8 cellular contexts compared by ENCODE assay signal in the genomic region with DNA sequence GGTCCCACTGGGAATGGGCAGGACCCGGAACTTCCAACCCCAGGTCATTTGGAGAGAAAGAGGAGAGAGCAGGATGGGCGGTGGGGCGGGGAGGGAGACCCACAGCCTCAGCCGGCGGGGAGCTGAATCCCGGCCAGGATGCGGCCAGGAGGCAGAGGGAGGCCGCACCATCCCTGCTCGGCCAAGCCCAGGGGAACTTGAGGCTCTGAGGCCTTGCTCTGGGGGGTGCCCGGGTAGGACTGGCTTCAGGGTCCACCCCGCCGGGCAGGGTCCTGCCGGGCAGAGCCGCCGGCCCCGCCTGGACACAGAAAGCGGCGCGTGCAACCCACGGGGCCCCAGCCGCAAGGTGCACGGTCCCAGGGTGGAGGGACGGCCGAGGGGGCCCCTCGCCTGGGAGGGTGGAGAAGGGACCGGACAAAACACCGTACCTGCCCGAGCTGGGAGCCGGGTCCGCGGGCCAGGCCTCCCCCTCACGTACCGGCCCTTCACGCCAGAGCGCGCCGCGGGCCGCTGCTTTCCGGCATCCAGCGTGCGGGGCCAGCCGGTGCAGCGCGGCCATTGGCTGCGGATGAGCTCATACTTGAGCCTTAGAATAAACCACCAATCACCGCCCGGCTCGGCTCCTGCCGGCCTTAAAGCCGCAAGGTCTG. TPM values are rescaled to one million over a fixed set of nuclear protein-coding genes. Genes with fewer than 3 reads are reported as not detected.
DNase-seq lines count a peak whose midpoint lies in the region; ATAC-seq and TF ChIP-seq lines count a peak whose summit lies in the region.

A gene with protein sequence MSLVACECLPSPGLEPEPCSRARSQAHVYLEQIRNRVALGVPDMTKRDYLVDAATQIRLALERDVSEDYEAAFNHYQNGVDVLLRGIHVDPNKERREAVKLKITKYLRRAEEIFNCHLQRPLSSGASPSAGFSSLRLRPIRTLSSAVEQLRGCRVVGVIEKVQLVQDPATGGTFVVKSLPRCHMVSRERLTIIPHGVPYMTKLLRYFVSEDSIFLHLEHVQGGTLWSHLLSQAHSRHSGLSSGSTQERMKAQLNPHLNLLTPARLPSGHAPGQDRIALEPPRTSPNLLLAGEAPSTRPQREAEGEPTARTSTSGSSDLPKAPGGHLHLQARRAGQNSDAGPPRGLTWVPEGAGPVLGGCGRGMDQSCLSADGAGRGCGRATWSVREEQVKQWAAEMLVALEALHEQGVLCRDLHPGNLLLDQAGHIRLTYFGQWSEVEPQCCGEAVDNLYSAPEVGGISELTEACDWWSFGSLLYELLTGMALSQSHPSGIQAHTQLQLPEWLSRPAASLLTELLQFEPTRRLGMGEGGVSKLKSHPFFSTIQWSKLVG (minus strand): TSS at position 509 of the 650 bp plus-strand sequence. CDS start 1,719 bp downstream, outside the sequence.

- in situ Hi-C loops in mammary epithelial cell (cut with MboI; ENCODE audit: low sequenced_read_pairs in 2 of 2) = loop anchor here (25.0 kb wide), 1 partner anchor 389 kb away; no protein-coding TSS in a partner anchor

- H3K27ac ChIP-seq in WERI-Rb-1 (peak within 1 kb of the TSS; percentile 76), mammary epithelial cell (ENCODE audit: insufficient read depth, low read depth, low read length) (no peak within 1 kb of the TSS), iPS-20b (ENCODE audit: low read length) (peak within 1 kb of the TSS; percentile 56)

- peak within 1 kb of the TSS; percentile 87 for H3K4me3 ChIP-seq in WERI-Rb-1 (ENCODE audit: low read depth, low read length)
- peak within 1 kb of the TSS in 2 of 3 experiments; percentile 33 to 43 for H3K4me3 ChIP-seq in mammary epithelial cell (replicated peaks in 1 of 3; ENCODE audit: insufficient read depth in 1 of 3, low read depth in 2 of 3, low read length in 3 of 3)
- peak within 1 kb of the TSS; percentile 82 for H3K4me3 ChIP-seq in iPS-20b (ENCODE audit: low read length)
- H3K4me3 ChIP-seq in skeletal muscle satellite cell (ENCODE audit: low read length) = peak within 1 kb of the TSS; percentile 78

- CTCF ChIA-PET in mammary epithelial cell (lab: Charles Lee; ENCODE audit: low non-redundant PET) = no interaction called here

- no peaks in the 10 kb centered on the region for H4K20me1 ChIP-seq in mammary epithelial cell (ENCODE audit: insufficient read depth, low read length)

- ATAC-seq in HG02981 (IDR thresholded peaks at IDR 0.05; ENCODE audit: unreplicated experiment) = peak; percentile 95
- no peak for ATAC-seq in GM18870 (IDR thresholded peaks at IDR 0.05; ENCODE audit: unreplicated experiment)

- H2AFZ ChIP-seq in mammary epithelial cell (ENCODE audit: low read depth, low read length) = peak within 1 kb of the TSS; percentile 86

- DNase-seq in NCI-H2107 (lab: John Stamatoyannopoulos, UW) (peak; percentile 95), WERI-Rb-1 (peak; percentile 92), mammary epithelial cell (peak; percentile 65)

- BruUV-seq in mammary epithelial cell (replicated peaks; lab: Mats Ljungman, UMichigan) = no TSS peak

- TF ChIP-seq POLR2A in GM15510 (IDR thresholded peaks at IDR 0.05; ENCODE audit: borderline replicate concordance, extremely low read depth, insufficient read length) = peak; percentile 48

- H3K9ac ChIP-seq in mammary epithelial cell (ENCODE audit: insufficient read depth, low read length) (no peak within 1 kb of the TSS), iPS-20b (ENCODE audit: low read depth, low read length) (peak within 1 kb of the TSS; percentile 83; the same call in 1 of the 2 replicates), skeletal muscle satellite cell (ENCODE audit: low read depth, low read length) (peak within 1 kb of the TSS; percentile 61)

- H3K27me3 ChIP-seq in WERI-Rb-1 (ENCODE audit: insufficient read depth, low read depth, severe bottlenecking) (no peaks in the 10 kb centered on the region), mammary epithelial cell (ENCODE audit: insufficient read depth, low read length) (no peaks in the 10 kb centered on the region), iPS-20b (ENCODE audit: insufficient read depth, low read length) (peaks cover 8% of the 10 kb centered on the region; the same call in 1 of the 2 replicates), skeletal muscle satellite cell (ENCODE audit: control insufficient read depth, insufficient read depth, low read length) (peaks cover 6% of the 10 kb centered on the region)

- H3K4me2 ChIP-seq in mammary epithelial cell (ENCODE audit: insufficient read depth, low read depth, low read length) (peak within 1 kb of the TSS; percentile 92), skeletal muscle satellite cell (ENCODE audit: low read length) (peak within 1 kb of the TSS; percentile 89)

- peaks cover 4% of the 10 kb centered on the region for H3K4me1 ChIP-seq in mammary epithelial cell (ENCODE audit: insufficient read depth, low read length)
- no peaks in the 10 kb centered on the region for H3K4me1 ChIP-seq in iPS-20b (ENCODE audit: insufficient read depth, low read length)
- H3K4me1 ChIP-seq in skeletal muscle satellite cell (ENCODE audit: control insufficient read depth, insufficient read depth, low read length) = peaks cover 19% of the 10 kb centered on the region

- H3K79me2 ChIP-seq in mammary epithelial cell (ENCODE audit: insufficient read depth, low read length) = no peaks in the 10 kb centered on the region

- 28% methylated on average over 30 of the region's 51 CpGs for WGBS in mammary epithelial cell (ENCODE audit: low coverage, missing lambda C conversion rate)

- intact Hi-C loops in mammary epithelial cell (cut with micrococcal nuclease) = no loop called here

- TF ChIP-seq CTCF in WERI-Rb-1 (IDR thresholded peaks at IDR 0.05; ENCODE audit: low read depth, low read length) (no peak), mammary epithelial cell (conservative IDR thresholded peaks at IDR 0.05 in 1 of 2, IDR thresholded peaks at IDR 0.05 in 1 of 2; ENCODE audit: extremely low read depth in 1 of 2, insufficient read depth in 1 of 2, low read depth in 1 of 2, low read length in 2 of 2) (no peak)

- dilution Hi-C loops in mammary epithelial cell (cut with HindIII; ENCODE audit: low sequenced_read_pairs) = no loop called here

- H3K36me3 ChIP-seq in WERI-Rb-1 (peaks cover 22% of the 10 kb centered on the region), mammary epithelial cell (ENCODE audit: insufficient read depth, low read length) (no peaks in the 10 kb centered on the region), iPS-20b (ENCODE audit: insufficient read depth, low read depth, low read length) (no peaks in the 10 kb centered on the region), skeletal muscle satellite cell (ENCODE audit: insufficient read depth, low read length) (no peaks in the 10 kb centered on the region)

- H3K9me3 ChIP-seq in WERI-Rb-1 (ENCODE audit: severe bottlenecking) (no peaks in the 10 kb centered on the region), mammary epithelial cell (replicated peaks; ENCODE audit: insufficient read depth, low read length) (no peaks in the 10 kb centered on the region), iPS-20b (ENCODE audit: insufficient read depth, low read depth, low read length) (no peaks in the 10 kb centered on the region), skeletal muscle satellite cell (replicated peaks; ENCODE audit: low read length) (no peaks in the 10 kb centered on the region)

RNA-seq across cellular contexts. Expression of the gene that starts here (rescaled TPM):
- total RNA-seq in mammary epithelial cell = 1 to 10 TPM in 1 of 2 donors, under 1 TPM in 1; 0.17 to 1.6 TPM
- 0.51 TPM for polyA plus RNA-seq in mammary epithelial cell
- polyA minus RNA-seq in mammary epithelial cell = not detected
- 0.22 and 1.5 TPM in 2 replicates for total RNA-seq in skeletal muscle satellite cell (2012; rRNA removed)
